In genomic region chr15:52464040-52464439, GRCh38 we compare ENCODE assay signal across 12 cellular contexts.
DNase-seq lines count a peak whose midpoint lies in the region; ATAC-seq and TF ChIP-seq lines count a peak whose summit lies in the region.
"Had no signal": no experiment of that assay in that cellular context is flagged by ENCODE, and none has a peak within 500 bp of the region (broad histone marks: within the 10 kb centered on the region; RNA-seq: fewer than 3 reads in every experiment).

No MANE protein-coding gene starts in this region.

- CTCF ChIA-PET in activated CD4-positive, alpha-beta memory T cell treated with anti-CD3 and anti-CD28 coated beads for 36 hours (lab: Charles Lee): interaction anchor here (1.0 to 1.6 kb wide), 7 partner anchors 12 to 207 kb away, joined by 3 to 7 read pairs (median 4); no protein-coding TSS in a partner anchor

- peaks cover 8% of the 10 kb centered on the region; the same call in 1 of the 2 replicates for H4K20me1 ChIP-seq in DND-41 (ENCODE audit: insufficient read depth, low read length)
- no peaks in the 10 kb centered on the region for H4K20me1 ChIP-seq in GM23248 (ENCODE audit: insufficient read depth)

- H3K4me3 ChIP-seq in DND-41 (ENCODE audit: low read depth in 1 of 2, low read length in 2 of 2): no peak overlapping the region
- no peak overlapping the region for H3K4me3 ChIP-seq in GM23248
- no peak overlapping the region for H3K4me3 ChIP-seq in muscle layer of duodenum (ENCODE audit: low read depth in 1 of 2, low read length in 2 of 2)

- no peaks in the 10 kb centered on the region; the same call in 1 of the 2 replicates for H3F3A ChIP-seq in GM23248 (ENCODE audit: insufficient read depth)

- H3K27me3 Mint-ChIP-seq in activated CD4-positive, alpha-beta memory T cell treated with anti-CD3 and anti-CD28 coated beads for 36 hours: no peaks in the 10 kb centered on the region

- no peak overlapping the region for H3K9ac ChIP-seq in DND-41 (ENCODE audit: low read depth, low read length)
- H3K9ac ChIP-seq in GM23248: no peak overlapping the region

- TF ChIP-seq CTCF in DND-41 (IDR thresholded peaks at IDR 0.05; ENCODE audit: borderline replicate concordance, extremely low read depth, low read length, poor library complexity, severe bottlenecking): no peak

- no peaks in the 10 kb centered on the region for H3K9me2 ChIP-seq in GM23248 (ENCODE audit: insufficient read depth)

- peaks cover 7% of the 10 kb centered on the region for H3K36me3 Mint-ChIP-seq in activated CD4-positive, alpha-beta memory T cell treated with anti-CD3 and anti-CD28 coated beads for 36 hours

- H2AFZ ChIP-seq in DND-41 (ENCODE audit: low read depth, low read length) (no peak overlapping the region), GM23248 (no peak overlapping the region)

- H3K27ac ChIP-seq in DND-41 (ENCODE audit: low read length) (no peak overlapping the region), GM23248 (no peak overlapping the region), muscle layer of duodenum (ENCODE audit: low read length) (peak overlapping the region; percentile 16)

- intact Hi-C loops in activated CD4-positive, alpha-beta memory T cell treated with anti-CD3 and anti-CD28 coated beads for 36 hours (cut with micrococcal nuclease): loop anchor here (1.0 to 10.0 kb wide), 12 partner anchors 18 to 449 kb away; partner anchors contain the start of gene MAPK6
- intact Hi-C loops in Right ventricle myocardium superior (cut with DNase I): no loop called here

- H3K36me3 ChIP-seq in DND-41 (ENCODE audit: insufficient read depth, low read length) (no peaks in the 10 kb centered on the region), GM23248 (ENCODE audit: low read depth) (no peaks in the 10 kb centered on the region), muscle layer of duodenum (ENCODE audit: control insufficient read depth in 1 of 2, insufficient read depth in 2 of 2, low read length in 2 of 2) (no peaks in the 10 kb centered on the region)

- peak overlapping the region; percentile 57 for H3K4me3 Mint-ChIP-seq in activated CD4-positive, alpha-beta memory T cell treated with anti-CD3 and anti-CD28 coated beads for 36 hours

- H3K79me2 ChIP-seq in DND-41 (ENCODE audit: insufficient read depth, low read length) (peaks cover 8% of the 10 kb centered on the region; the same call in 1 of the 2 replicates), GM23248 (ENCODE audit: insufficient read depth) (peaks cover 41% of the 10 kb centered on the region)

- H3K4me2 ChIP-seq in DND-41 (ENCODE audit: insufficient read depth, low read length) (no peak overlapping the region), GM23248 (ENCODE audit: unreplicated experiment) (no peak overlapping the region)

- in situ Hi-C loops in GM23248 (cut with MboI): no loop called here

- peak overlapping the region; percentile 93 for H3K27ac Mint-ChIP-seq in activated CD4-positive, alpha-beta memory T cell treated with anti-CD3 and anti-CD28 coated beads for 36 hours

- H3K27me3 ChIP-seq in DND-41 (ENCODE audit: insufficient read depth, low read length, poor library complexity) (no peaks in the 10 kb centered on the region), GM23248 (replicated peaks; ENCODE audit: insufficient read depth) (no peaks in the 10 kb centered on the region), muscle layer of duodenum (ENCODE audit: low read depth, low read length) (no peaks in the 10 kb centered on the region)

- H3K9me3 Mint-ChIP-seq in activated CD4-positive, alpha-beta memory T cell treated with anti-CD3 and anti-CD28 coated beads for 36 hours: peaks cover 14% of the 10 kb centered on the region

- 88 to 96% methylated on average over 3 of the region's 3 CpGs for WGBS in GM23248 (ENCODE audit: low coverage in 1 of 2, low lambda C conversion rate in 2 of 2, missing lambda C conversion rate in 2 of 2), 2 experiments

- DNase-seq in DND-41 (no peak), GM23248 (peak; percentile 16), medulla oblongata (ENCODE audit: extremely low spot score) (no peak), Right ventricle myocardium superior (no peak)
- DNase-seq in activated CD4-positive, alpha-beta memory T cell treated with anti-CD3 and anti-CD28 coated beads for 36 hours: peak; percentile 19
- DNase-seq: amygdala, GOT3, NCI-H1930, SW 1271 had no signal

- H3K9me3 ChIP-seq in DND-41 (ENCODE audit: insufficient read depth, low read length, severe bottlenecking) (no peaks in the 10 kb centered on the region), GM23248 (ENCODE audit: low read depth) (no peaks in the 10 kb centered on the region), muscle layer of duodenum (ENCODE audit: control insufficient read depth in 1 of 2, low read length in 2 of 2) (no peaks in the 10 kb centered on the region)

- 0 out of 3 replicates have a peak, but pooled peaks have one; percentile 22 for ATAC-seq in DND-41 (ENCODE audit: insufficient read depth, low read depth)
- no peak for ATAC-seq in Right ventricle myocardium superior (ENCODE audit: poor library complexity)
- no peak for ATAC-seq in HG03460 (IDR thresholded peaks at IDR 0.05; ENCODE audit: unreplicated experiment)
- ATAC-seq in GM18517 (IDR thresholded peaks at IDR 0.05; ENCODE audit: unreplicated experiment): no peak

- H3K4me1 ChIP-seq in DND-41 (ENCODE audit: insufficient read depth, low read length) (peaks cover 3% of the 10 kb centered on the region; the same call in 1 of the 2 replicates), GM23248 (ENCODE audit: insufficient read depth) (peaks cover 23% of the 10 kb centered on the region), muscle layer of duodenum (ENCODE audit: control insufficient read depth in 1 of 2, insufficient read depth in 2 of 2, low read length in 2 of 2) (no peaks in the 10 kb centered on the region)

- POLR2A ChIA-PET in activated CD4-positive, alpha-beta memory T cell treated with anti-CD3 and anti-CD28 coated beads for 36 hours (lab: Charles Lee): interaction anchor here (0.7 to 2.0 kb wide), 5 partner anchors 18 to 103 kb away, joined by 3 to 12 read pairs (median 4); no protein-coding TSS in a partner anchor

- H3K4me1 Mint-ChIP-seq in activated CD4-positive, alpha-beta memory T cell treated with anti-CD3 and anti-CD28 coated beads for 36 hours (ENCODE audit: low read depth): peaks cover 42% of the 10 kb centered on the region

Comparison
In these comparisons a context has a peak if more than half of its experiments do, and no peak if none do; other contexts are left out.
1. DNase-seq: peak in GM23248 (single experiment) and activated CD4-positive, alpha-beta memory T cell treated with anti-CD3 and anti-CD28 coated beads for 36 hours (single experiment); none in DND-41 (single experiment), medulla oblongata (single experiment) and Right ventricle myocardium superior (single experiment).